ENCODE assay signal across 10 cellular contexts in genomic region chrX:139559383-139560042, GRCh38. TPM values are rescaled to one million over a fixed set of nuclear protein-coding genes. Genes with fewer than 3 reads are reported as not detected.
DNase-seq lines count a peak whose midpoint lies in the region; ATAC-seq, FAIRE-seq and TF ChIP-seq lines count a peak whose summit lies in the region.
"Had no signal": no experiment of that assay in that cellular context is flagged by ENCODE, and none has a peak within 500 bp of the region (broad histone marks: within the 10 kb centered on the region; RNA-seq: fewer than 3 reads in every experiment).

No MANE protein-coding gene starts in this region.

- RAD21 ChIA-PET in GM12878 (lab: Charles Lee; ENCODE audit: unreplicated experiment): interaction anchor here (1.1 to 1.3 kb wide), 2 partner anchors 710 to 784 kb away, joined by 3 to 4 read pairs; no protein-coding TSS in a partner anchor

- H3K27ac ChIP-seq in GM12878 (ENCODE audit: control insufficient read depth, insufficient read depth) (no peak overlapping the region), left lung (no peak overlapping the region), sigmoid colon (no peak overlapping the region)

- no peaks in the 10 kb centered on the region for H4K20me1 ChIP-seq in GM12878 (ENCODE audit: control insufficient read depth, insufficient read depth)

- H3K36me3 Mint-ChIP-seq in HFFc6 (ENCODE audit: low read depth): no peaks in the 10 kb centered on the region
- H3K36me3 Mint-ChIP-seq: IgD-negative memory B cell, immature natural killer cell had no signal

- intact Hi-C loops in GM12878 (cut with micrococcal nuclease; ENCODE audit: unreplicated experiment) (loop anchor here (1.0 to 10.0 kb wide), 3 partner anchors 405 to 784 kb away; partner anchors contain the start of gene CXorf66), left lung (cut with DNase I) (no loop called here), sigmoid colon (cut with DNase I) (loop anchor here (2.0 kb wide), 1 partner anchor 785 kb away; no protein-coding TSS in a partner anchor)

- peak; percentile 37 for TF ChIP-seq CTCF in GM10266 (IDR thresholded peaks at IDR 0.05; ENCODE audit: control insufficient read depth, insufficient read depth, low read depth, missing control alignments)
- peak; percentile 66; the same call in 1 of the 2 replicates for TF ChIP-seq CTCF in HFFc6 (IDR thresholded peaks at IDR 0.05)
- peak; percentile 51 to 61 (median 58); a peak in 5 of 6 replicates for TF ChIP-seq CTCF in GM12878 (IDR thresholded peaks at IDR 0.05 in 2 of 3, conservative IDR thresholded peaks at IDR 0.05 in 1 of 3; ENCODE audit: control insufficient read depth in 2 of 3, extremely low read depth in 1 of 3, insufficient read depth in 1 of 3, low read depth in 3 of 3, low read length in 3 of 3)
- peak; percentile 32 to 52 for TF ChIP-seq CTCF in left lung (IDR thresholded peaks at IDR 0.05)
- peak in 2 of 4 experiments; percentile 9 to 37 for TF ChIP-seq CTCF in sigmoid colon (IDR thresholded peaks at IDR 0.05)

- no peak overlapping the region for H3K27ac Mint-ChIP-seq in HFFc6
- H3K27ac Mint-ChIP-seq: immature natural killer cell had no signal

- H3K9me3 Mint-ChIP-seq in HFFc6: no peaks in the 10 kb centered on the region
- H3K9me3 Mint-ChIP-seq: IgD-negative memory B cell, immature natural killer cell had no signal

- H3K79me2 ChIP-seq in GM12878 (ENCODE audit: control insufficient read depth, insufficient read depth, low read length): no peaks in the 10 kb centered on the region

- peak; percentile 83 for FAIRE-seq in GM12878 (lab: Jason Lieb, UNC)

- H3K4me3 Mint-ChIP-seq in HFFc6: no peak overlapping the region
- H3K4me3 Mint-ChIP-seq: IgD-negative memory B cell, immature natural killer cell had no signal

- H2AFZ ChIP-seq in GM12878 (ENCODE audit: control insufficient read depth, low read depth, low read length): no peak overlapping the region

- SMC1A ChIA-PET in GM12878 (lab: Charles Lee; ENCODE audit: uncharacterized antibody, unreplicated experiment): interaction anchor here (0.6 to 1.5 kb wide), 6 partner anchors 16 to 701 kb away, joined by 3 read pairs; no protein-coding TSS in a partner anchor

- TF ChIP-seq POLR2A in GM12878 (IDR thresholded peaks at IDR 0.05; ENCODE audit: low read depth, low read length): no peak
- no peak for TF ChIP-seq POLR2A in sigmoid colon (IDR thresholded peaks at IDR 0.05)

- no TSS peak for BruUV-seq in GM12878 (replicated peaks; lab: Mats Ljungman, UMichigan)

- WGBS in GM12878 (ENCODE audit: insufficient coverage, insufficient replicate concordance, low lambda C conversion rate, missing lambda C conversion rate): 10% methylated on average over 8 of the region's 9 CpGs
- 32% methylated on average over 9 of the region's 9 CpGs for WGBS in sigmoid colon, 2 donors

- H3K27me3 Mint-ChIP-seq in HFFc6 (ENCODE audit: insufficient read depth): peaks cover 7% of the 10 kb centered on the region

- CTCF ChIA-PET in GM12878 (lab: Yijun Ruan, JAX): interaction anchor here (0.5 to 2.3 kb wide), 15 partner anchors 8 to 785 kb away, joined by 3 to 11 read pairs (median 5); partner anchors contain the start of gene ATP11C

- peak; percentile 97 for ATAC-seq in GM12878
- peak; percentile 86 for ATAC-seq in left lung

- in situ Hi-C loops in ACHN (cut with HindIII; ENCODE audit: low pct_ligation_motif_present, low pct_unique_long_range_greater_than_20kb, low sequenced_read_pairs): no loop called here
- in situ Hi-C loops in GM12878 (cut with MboI): loop anchor here (10.0 kb wide), 3 partner anchors 375 to 785 kb away; partner anchors contain the start of gene ATP11C

- POLR2A ChIA-PET in GM12878 (lab: Charles Lee): interaction anchor here (1.2 kb wide), 1 partner anchor 248 kb away, joined by 3 read pairs; no protein-coding TSS in a partner anchor

- H3K36me3 ChIP-seq in GM12878 (ENCODE audit: control insufficient read depth in 2 of 2, insufficient read depth in 2 of 2, low read length in 1 of 2) (no peaks in the 10 kb centered on the region), left lung (no peaks in the 10 kb centered on the region), sigmoid colon (no peaks in the 10 kb centered on the region)

- H3K4me1 Mint-ChIP-seq in HFFc6 (ENCODE audit: low read depth): no peaks in the 10 kb centered on the region

- H3K9me3 ChIP-seq in GM12878 (replicated peaks; ENCODE audit: control insufficient read depth, insufficient read depth, low read length): no peaks in the 10 kb centered on the region
- no peaks in the 10 kb centered on the region for H3K9me3 ChIP-seq in left lung
- no peaks in the 10 kb centered on the region for H3K9me3 ChIP-seq in sigmoid colon

- H3K4me2 ChIP-seq in GM12878 (ENCODE audit: control insufficient read depth, insufficient read depth): no peak overlapping the region

- TF ChIP-seq EP300 in GM12878 (IDR thresholded peaks at IDR 0.05; ENCODE audit: borderline replicate concordance in 1 of 2, control insufficient read depth in 1 of 2, low read depth in 2 of 2, low read length in 2 of 2) (no peak), sigmoid colon (IDR thresholded peaks at IDR 0.05) (no peak)

- DNase-seq in ACHN (peak; percentile 52), GM10266 (ENCODE audit: extremely low spot score) (peak; percentile 8), HFFc6 (peak; percentile 28), NCI-H1092 (lab: John Stamatoyannopoulos, UW) (peak; percentile 19), GM12878 (ENCODE audit: low read depth, low spot score) (peak; percentile 30), left lung (no peak), sigmoid colon (no peak)
- no peak for DNase-seq in stimulated activated naive CD4-positive, alpha-beta T cell treated with Interleukin-2 at 50 U/mL for 16 hours (lab: John Stamatoyannopoulos, UW)

- no peak overlapping the region for H3K9ac ChIP-seq in GM12878 (ENCODE audit: control insufficient read depth, insufficient read depth, low read length)

- H3K27me3 ChIP-seq in GM12878 (replicated peaks in 1 of 2; ENCODE audit: control insufficient read depth in 2 of 2, insufficient read depth in 2 of 2, low read length in 1 of 2) (no peaks in the 10 kb centered on the region), left lung (peaks cover 0 to 6% of the 10 kb centered on the region in 2 donors), sigmoid colon (no peaks in the 10 kb centered on the region)

- TF ChIP-seq RAD21 in GM12878 (IDR thresholded peaks at IDR 0.05; ENCODE audit: insufficient read depth, low read depth, low read length): peak; percentile 78

- H3K4me3 ChIP-seq in GM12878 (no peak overlapping the region), left lung (no peak overlapping the region), sigmoid colon (no peak overlapping the region)

- H3K4me1 ChIP-seq in GM12878 (ENCODE audit: control insufficient read depth, insufficient read depth, low read length) (peaks cover 6% of the 10 kb centered on the region), left lung (no peaks in the 10 kb centered on the region), sigmoid colon (no peaks in the 10 kb centered on the region)

TF ChIP-seq in GM12878, 131 proteins besides CTCF, POLR2A, EP300 and RAD21:
- TF ChIP-seq SMC3 (IDR thresholded peaks at IDR 0.05; ENCODE audit: borderline replicate concordance, low read length) (peak; percentile 59; the same call in 1 of the 2 replicates), PKNOX1 (IDR thresholded peaks at IDR 0.05) (no peak)

RNA-seq across cellular contexts. Expression of gene F9, which starts 29.0 kb away (rescaled TPM):
- not detected for total RNA-seq in HFFc6 (2021; fragmentation: NEBNext Ultra II Directional; extraction: Animal tissue kit (Norgen Biotek cat#: 25700))
- total RNA-seq in GM12878 (2013; cell fraction: nucleolus; rRNA removed): not detected in 2 replicates
- total RNA-seq in GM12878 (2014; rRNA removed) (not detected in 2 replicates), GM12878 (2014; rRNA removed; fragmentation: Illumina TruSeq; extraction: Trizol) (not detected in 2 replicates), GM12878 (2021) (0.08 and 0.18 TPM in 2 replicates), left lung (not detected), sigmoid colon (not detected)
- not detected for polyA plus RNA-seq in GM12878 (2011; ENCODE audit: low read depth)
- polyA plus RNA-seq in GM12878 (2011; rRNA removed) (not detected in 2 replicates), GM12878 (2014; fragmentation: Illumina TruSeq; extraction: Trizol) (not detected in 2 replicates), GM12878 (2014; fragmentation: Nextera tagmentation; extraction: Ambion mirVana) (not detected), GM12878 (2014; rRNA removed) (not detected in 2 replicates), GM12878 (2016; fragmentation: Nextera tagmentation; extraction: Ambion mirVana) (not detected), sigmoid colon (not detected)
- not detected in 2 replicates for polyA plus RNA-seq in GM12878 (2011; cell fraction: cytosol; rRNA removed)
- polyA plus RNA-seq in GM12878 (2011; cell fraction: nucleus; rRNA removed): not detected in 2 replicates
- polyA plus RNA-seq in GM12878 (2012): not detected in 2 replicates
- not detected in 2 replicates for polyA minus RNA-seq in GM12878 (2011; rRNA and poly(A)+ RNA removed)
- polyA minus RNA-seq in GM12878 (2011; cell fraction: cytosol; rRNA and poly(A)+ RNA removed): not detected in 2 replicates
- polyA minus RNA-seq in GM12878 (2011; cell fraction: nucleus; rRNA and poly(A)+ RNA removed): not detected in 2 replicates
- polyA plus RNA-seq: IgD-negative memory B cell, immature natural killer cell had no signal

Comparison
In these comparisons a context has a peak if more than half of its experiments do, and no peak if none do; other contexts are left out.
1. DNase-seq: peak in ACHN (single experiment), GM10266 (single experiment), HFFc6 (single experiment), NCI-H1092 (single experiment) and GM12878 (single experiment); none in left lung (0 of 2), stimulated activated naive CD4-positive, alpha-beta T cell treated with Interleukin-2 at 50 U/mL for 16 hours (single experiment) and sigmoid colon (single experiment).
2. intact Hi-C loops: an anchor here in GM12878 (1.0 to 10.0 kb wide) and sigmoid colon (2.0 kb wide); none called in left lung.